ENCODE assay signal across 10 cellular contexts in the genomic region with DNA sequence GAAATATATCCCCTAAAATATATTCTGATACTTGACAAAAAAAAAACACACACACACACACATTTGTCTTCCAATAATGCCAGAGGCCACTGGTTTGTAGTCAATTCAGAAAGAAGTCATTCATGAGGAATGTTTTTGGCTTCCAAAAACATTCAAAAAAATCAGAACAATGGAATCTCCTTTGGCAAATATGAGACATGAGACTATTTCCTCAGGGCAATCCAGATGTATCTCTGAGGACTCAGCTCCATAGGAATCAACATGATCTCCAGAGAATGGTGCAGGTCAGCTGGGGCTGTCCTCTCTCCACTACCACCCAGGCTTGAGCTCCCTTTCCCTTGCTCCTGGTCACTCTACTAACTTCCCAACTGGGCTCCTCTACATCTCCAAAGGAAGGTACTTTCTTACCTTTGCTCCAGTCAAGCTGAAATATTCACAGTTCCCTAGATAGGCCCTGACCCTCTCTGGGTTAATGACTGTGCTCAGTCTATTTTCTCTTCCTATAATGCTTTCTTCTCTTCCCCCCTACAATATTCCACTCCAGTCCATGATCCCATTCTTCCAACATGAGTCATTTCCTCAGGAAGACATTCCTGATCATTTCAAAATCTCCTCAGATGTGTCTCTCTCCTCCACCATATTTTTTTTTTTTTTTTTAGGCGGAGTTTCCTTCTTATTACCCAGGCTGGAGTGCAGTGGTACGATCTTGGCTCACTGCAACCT.
DNase-seq lines count a peak whose midpoint lies in the region; TF ChIP-seq lines count a peak whose summit lies in the region.
"Had no signal": no experiment of that assay in that cellular context is flagged by ENCODE, and none has a peak within 500 bp of the region (broad histone marks: within the 10 kb centered on the region; RNA-seq: fewer than 3 reads in every experiment).

No MANE protein-coding gene starts in this region.

- H3K4me3 ChIP-seq in SJSA1 = no peak overlapping the region
- H3K4me3 ChIP-seq in epithelial cell of proximal tubule (ENCODE audit: low read depth, low read length) = no peak overlapping the region
- H3K4me3 ChIP-seq in HAP-1 = no peak overlapping the region
- H3K4me3 ChIP-seq in tibial nerve = no peak overlapping the region

- TF ChIP-seq CTCF in epithelial cell of proximal tubule (conservative IDR thresholded peaks at IDR 0.05; ENCODE audit: low read depth, low read length) = no peak
- no peak for TF ChIP-seq CTCF in tibial nerve (IDR thresholded peaks at IDR 0.05)

- TF ChIP-seq POLR2A in tibial nerve (IDR thresholded peaks at IDR 0.05) = no peak

- in situ Hi-C loops in HAP-1 (cut with MboI; ENCODE audit: low sequenced_read_pairs) = no loop called here

- peak overlapping the region; percentile 99 for H3K27ac ChIP-seq in SJSA1
- peak overlapping the region in 2 of 4 donors; percentile 18 to 39 for H3K27ac ChIP-seq in tibial nerve

- no peaks in the 10 kb centered on the region for H3K36me3 ChIP-seq in SJSA1
- H3K36me3 ChIP-seq in HAP-1 (replicated peaks) = no peaks in the 10 kb centered on the region
- no peaks in the 10 kb centered on the region for H3K36me3 ChIP-seq in tibial nerve

- H3K27me3 ChIP-seq in SJSA1 (replicated peaks) (no peaks in the 10 kb centered on the region), HAP-1 (ENCODE audit: low read depth) (no peaks in the 10 kb centered on the region), tibial nerve (no peaks in the 10 kb centered on the region)

- 83 to 89% methylated on average over 2 of the region's 2 CpGs for WGBS in tibial nerve, 2 donors

- DNase-seq in EH (ENCODE audit: low read depth) = peak; percentile 99
- DNase-seq in SJSA1 (ENCODE audit: low read depth in 1 of 2, low spot score in 2 of 2) = peak; percentile 56 to 94
- peak; percentile 76 for DNase-seq in epithelial cell of proximal tubule (ENCODE audit: low read depth)
- peak; percentile 92 for DNase-seq in renal cortical epithelial cell (ENCODE audit: low read depth)
- DNase-seq in HAP-1 (ENCODE audit: low spot score in 2 of 2) = no peak
- no peak for DNase-seq in tibial nerve (ENCODE audit: low spot score in 2 of 2)
- DNase-seq in NCI-H82 treated with DMSO at 0.1 percent for 48 hours (lab: John Stamatoyannopoulos, UW; ENCODE audit: unreplicated experiment) = no peak
- no peak for DNase-seq in UCSD-AML1 (lab: John Stamatoyannopoulos, UW; ENCODE audit: unreplicated experiment)
- DNase-seq: activated CD8-positive, alpha-beta memory T cell treated with anti-CD3 and anti-CD28 coated beads, Interleukin-2, amount 50 U/mL, for 4 hours; DMS153 had no signal

- no peak for TF ChIP-seq EP300 in tibial nerve (IDR thresholded peaks at IDR 0.05)

- H3K9me3 ChIP-seq in SJSA1 (replicated peaks) = no peaks in the 10 kb centered on the region
- no peaks in the 10 kb centered on the region for H3K9me3 ChIP-seq in HAP-1
- no peaks in the 10 kb centered on the region for H3K9me3 ChIP-seq in tibial nerve

- H3K4me1 ChIP-seq in SJSA1 (replicated peaks) = peaks cover 28% of the 10 kb centered on the region
- no peaks in the 10 kb centered on the region for H3K4me1 ChIP-seq in HAP-1
- H3K4me1 ChIP-seq in tibial nerve = no peaks in the 10 kb centered on the region

Comparison
In these comparisons a context has a peak if more than half of its experiments do, and no peak if none do; other contexts are left out.
1. DNase-seq: peak in EH (single experiment), SJSA1 (2 of 2), epithelial cell of proximal tubule (single experiment) and renal cortical epithelial cell (single experiment); none in HAP-1 (0 of 2), tibial nerve (0 of 2), NCI-H82 treated with DMSO at 0.1 percent for 48 hours (single experiment) and UCSD-AML1 (single experiment).